ENCODE assay signal across 33 cellular contexts in genomic region chr1:30678209-30678608, GRCh38. TPM values are rescaled to one million over a fixed set of nuclear protein-coding genes. Genes with fewer than 3 reads are reported as not detected.
"Had no signal": no experiment of that assay in that cellular context is flagged by ENCODE, and none has a peak within 500 bp of the region (broad histone marks: within the 10 kb centered on the region; RNA-seq: fewer than 3 reads in every experiment).

No MANE protein-coding gene starts in this region.

- H3K4me1 Mint-ChIP-seq: activated CD4-positive, alpha-beta T cell treated with anti-CD3 and anti-CD28 coated beads, Interleukin-2, amount 10 ng/mL, durations not matched to agents 24 days and 14 days; naive thymus-derived CD4-positive, alpha-beta T cell; stimulated activated effector memory CD8-positive, alpha-beta T cell treated with anti-CD3 and anti-CD28 coated beads, Interleukin-12 subunit alpha, Interleukin-12 subunit beta, amount 100 ng/mL, for 72 hours; T-helper 17 cell had no signal

- H3K36me3 ChIP-seq: cardiac muscle cell, ovary, prostate gland, thoracic aorta, WERI-Rb-1 had no signal

- ATAC-seq: activated naive CD4-positive, alpha-beta T cell treated with anti-CD3 and anti-CD28 coated beads, Interleukin-2, amount 50 U/mL, for 72 hours; effector memory CD8-positive, alpha-beta T cell; naive thymus-derived CD4-positive, alpha-beta T cell; sciatic nerve; T-helper 17 cell had no signal

- H3K9me3 ChIP-seq: prostate gland, thoracic aorta had no signal

- H3K4me1 ChIP-seq: prostate gland had no signal

- H3K27ac Mint-ChIP-seq: activated CD4-positive, alpha-beta memory T cell treated with anti-CD3 and anti-CD28 coated beads for 36 hours; activated CD4-positive, alpha-beta T cell treated with anti-CD3 and anti-CD28 coated beads, Interleukin-2, amount 10 ng/mL, durations not matched to agents 24 days and 14 days; activated naive CD4-positive, alpha-beta T cell treated with anti-CD3 and anti-CD28 coated beads, Interleukin-2, amount 50 U/mL, for 72 hours; activated T-helper 1 cell treated with anti-CD3 and anti-CD28 coated beads, Interleukin-12 subunit alpha, Interleukin-12 subunit beta, Interleukin-2, Interleukin-4 antibody, amounts not matched to agents 30 ng/mL and 10 ng/mL and 1 ng/mL, durations not matched to agents 14 hours and 24 hours and 36 hours; naive thymus-derived CD4-positive, alpha-beta T cell; stimulated activated effector memory CD8-positive, alpha-beta T cell treated with anti-CD3 and anti-CD28 coated beads, Interleukin-12 subunit alpha, Interleukin-12 subunit beta, amount 100 ng/mL, for 72 hours; stimulated activated naive CD8-positive, alpha-beta T cell treated with anti-CD3 and anti-CD28 coated beads, Interleukin-15, Interleukin-2, amounts not matched to agents 100 ng/mL and 50 ng/mL, for 24 hours; T-helper 17 cell had no signal

- H3K27me3 ChIP-seq: cardiac muscle cell, ovary had no signal

- FAIRE-seq: endothelial cell of umbilical vein had no signal

- H3K9me3 Mint-ChIP-seq: activated CD4-positive, alpha-beta T cell treated with anti-CD3 and anti-CD28 coated beads, Interleukin-2, amount 10 ng/mL, durations not matched to agents 24 days and 14 days had no signal

- DNase-seq: activated CD4-positive, alpha-beta memory T cell treated with anti-CD3 and anti-CD28 coated beads for 36 hours; activated CD4-positive, alpha-beta T cell treated with anti-CD3 and anti-CD28 coated beads, Interleukin-2, amount 10 ng/mL, durations not matched to agents 24 days and 14 days; activated CD4-positive, CD25-positive, alpha-beta regulatory T cell treated with anti-CD3 and anti-CD28 coated beads, Interleukin-2, amount 50 U/mL, for 72 hours; activated CD8-positive, alpha-beta memory T cell treated with anti-CD3 and anti-CD28 coated beads, Interleukin-2, amount 50 U/mL, for 4 hours; activated T-cell treated with anti-CD3 and anti-CD28 coated beads, Interleukin-2, amount 50 U/mL, for 1 hour; anterior cingulate cortex; cortex of kidney; effector memory CD8-positive, alpha-beta T cell; foreskin fibroblast; hippocampal formation; midbrain; naive thymus-derived CD4-positive, alpha-beta T cell; ovary; retina; stimulated activated CD4-positive, alpha-beta T cell treated with anti-CD3 and anti-CD28 coated beads, Interleukin-4, amount 100 ng/mL, for 24 hours; T-helper 17 cell; T1000; trophoblast cell; WERI-Rb-1 had no signal

- H3K27ac ChIP-seq: cardiac muscle cell, ovary, prostate gland, thoracic aorta, WERI-Rb-1 had no signal

- H3K36me3 Mint-ChIP-seq: activated CD4-positive, alpha-beta memory T cell treated with anti-CD3 and anti-CD28 coated beads for 36 hours; stimulated activated effector memory CD8-positive, alpha-beta T cell treated with anti-CD3 and anti-CD28 coated beads, Interleukin-12 subunit alpha, Interleukin-12 subunit beta, amount 100 ng/mL, for 72 hours had no signal

- H3K4me3 Mint-ChIP-seq: activated CD4-positive, alpha-beta memory T cell treated with anti-CD3 and anti-CD28 coated beads for 36 hours; activated CD4-positive, alpha-beta T cell treated with anti-CD3 and anti-CD28 coated beads, Interleukin-2, amount 10 ng/mL, durations not matched to agents 24 days and 14 days; activated T-helper 1 cell treated with anti-CD3 and anti-CD28 coated beads, Interleukin-12 subunit alpha, Interleukin-12 subunit beta, Interleukin-2, Interleukin-4 antibody, amounts not matched to agents 30 ng/mL and 10 ng/mL and 1 ng/mL, durations not matched to agents 14 hours and 24 hours and 36 hours; effector memory CD8-positive, alpha-beta T cell; naive thymus-derived CD4-positive, alpha-beta T cell; stimulated activated effector memory CD8-positive, alpha-beta T cell treated with anti-CD3 and anti-CD28 coated beads, Interleukin-12 subunit alpha, Interleukin-12 subunit beta, amount 100 ng/mL, for 72 hours; stimulated activated naive CD8-positive, alpha-beta T cell treated with anti-CD3 and anti-CD28 coated beads, Interleukin-15, Interleukin-2, amounts not matched to agents 100 ng/mL and 50 ng/mL, for 24 hours; T-helper 17 cell had no signal

- H3K4me3 ChIP-seq: cardiac muscle cell, ovary, prostate gland, skin epidermis, thoracic aorta had no signal

RNA-seq across cellular contexts. Expression of gene MATN1, which starts 45.2 kb away (rescaled TPM):
- total RNA-seq: esophagus mucosa, left colon, subcutaneous adipose tissue had no signal
- polyA plus RNA-seq: liver; naive thymus-derived CD4-positive, alpha-beta T cell had no signal
